ENCODE assay signal across 21 cellular contexts in genomic region chr6:169624785-169625184, GRCh38.
"Had no signal": no experiment of that assay in that cellular context is flagged by ENCODE, and none has a peak within 500 bp of the region (broad histone marks: within the 10 kb centered on the region; RNA-seq: fewer than 3 reads in every experiment).

No MANE protein-coding gene starts in this region.

- H3K27me3 Mint-ChIP-seq: naive B cell; progenitor cell of endocrine pancreas; stimulated activated naive CD8-positive, alpha-beta T cell treated with anti-CD3 and anti-CD28 coated beads, Interleukin-15, Interleukin-2, amounts not matched to agents 100 ng/mL and 50 ng/mL, for 24 hours; type B pancreatic cell had no signal

- H3K36me3 ChIP-seq: ovary, right atrium auricular region, uterus had no signal

- H3K36me3 Mint-ChIP-seq: natural killer cell; stimulated activated effector memory CD8-positive, alpha-beta T cell treated with anti-CD3 and anti-CD28 coated beads, Interleukin-12 subunit alpha, Interleukin-12 subunit beta, amount 100 ng/mL, for 72 hours had no signal

- DNase-seq: glutamatergic neuron; heart left ventricle; hypothalamus; islet precursor cell; left ventricle myocardium inferior; mesendoderm; naive B cell; natural killer cell; nucleus accumbens; ovary; stimulated activated CD4-positive, alpha-beta T cell treated with anti-CD3 and anti-CD28 coated beads, Interleukin-4, amount 100 ng/mL, for 24 hours; stimulated activated naive CD4-positive, alpha-beta T cell; tibial artery; uterus had no signal

- H3K9me3 Mint-ChIP-seq: mesothelial cell of epicardium; natural killer cell; stimulated activated effector memory CD8-positive, alpha-beta T cell treated with anti-CD3 and anti-CD28 coated beads, Interleukin-12 subunit alpha, Interleukin-12 subunit beta, amount 100 ng/mL, for 72 hours; stimulated activated naive CD8-positive, alpha-beta T cell treated with anti-CD3 and anti-CD28 coated beads, Interleukin-15, Interleukin-2, amounts not matched to agents 100 ng/mL and 50 ng/mL, for 24 hours; type B pancreatic cell had no signal

- H3K4me1 ChIP-seq: heart left ventricle, left ventricle myocardium inferior, right atrium auricular region, tibial artery, uterus had no signal

- H3K4me1 Mint-ChIP-seq: naive B cell; stimulated activated effector memory CD8-positive, alpha-beta T cell treated with anti-CD3 and anti-CD28 coated beads, Interleukin-12 subunit alpha, Interleukin-12 subunit beta, amount 100 ng/mL, for 72 hours had no signal

- H3K4me3 ChIP-seq: heart left ventricle, left ventricle myocardium inferior, ovary, right atrium auricular region, skin epidermis, tibial artery, uterus had no signal

- ATAC-seq: heart left ventricle; natural killer cell; stimulated activated effector memory CD8-positive, alpha-beta T cell treated with anti-CD3 and anti-CD28 coated beads, Interleukin-12 subunit alpha, Interleukin-12 subunit beta, amount 100 ng/mL, for 72 hours had no signal

- H3K4me3 Mint-ChIP-seq: mesothelial cell of epicardium; naive B cell; natural killer cell; stimulated activated effector memory CD8-positive, alpha-beta T cell treated with anti-CD3 and anti-CD28 coated beads, Interleukin-12 subunit alpha, Interleukin-12 subunit beta, amount 100 ng/mL, for 72 hours; stimulated activated naive CD8-positive, alpha-beta T cell treated with anti-CD3 and anti-CD28 coated beads, Interleukin-15, Interleukin-2, amounts not matched to agents 100 ng/mL and 50 ng/mL, for 24 hours; type B pancreatic cell had no signal

- H3K27ac ChIP-seq: heart left ventricle, left ventricle myocardium inferior, ovary, right atrium auricular region, skin epidermis, tibial artery, uterus had no signal

- H3K27me3 ChIP-seq: heart left ventricle, ovary, right atrium auricular region, tibial artery, uterus had no signal

- H3K9me3 ChIP-seq: heart left ventricle, left ventricle myocardium inferior, ovary, right atrium auricular region, tibial artery, uterus had no signal

- H3K27ac Mint-ChIP-seq: mesothelial cell of epicardium; natural killer cell; progenitor cell of endocrine pancreas; stimulated activated effector memory CD8-positive, alpha-beta T cell treated with anti-CD3 and anti-CD28 coated beads, Interleukin-12 subunit alpha, Interleukin-12 subunit beta, amount 100 ng/mL, for 72 hours; stimulated activated naive CD8-positive, alpha-beta T cell treated with anti-CD3 and anti-CD28 coated beads, Interleukin-15, Interleukin-2, amounts not matched to agents 100 ng/mL and 50 ng/mL, for 24 hours; type B pancreatic cell had no signal
